In genomic region chr22:24427500-24428164, GRCh38 we compare ENCODE assay signal across 8 cellular contexts. TPM values are rescaled to one million over a fixed set of nuclear protein-coding genes. Genes with fewer than 3 reads are reported as not detected.
DNase-seq lines count a peak whose midpoint lies in the region; ATAC-seq lines count a peak whose summit lies in the region.

Gene ADORA2A (plus strand): TSS chr22:24427599. CDS start chr22:24433405, 5,806 bp downstream.

- POLR2A ChIA-PET in activated CD4-positive, alpha-beta memory T cell treated with anti-CD3 and anti-CD28 coated beads for 36 hours (lab: Charles Lee) = interaction anchor here (0.9 to 4.4 kb wide), 7 partner anchors 8 to 570 kb away, joined by 3 to 16 read pairs (median 4); partner anchors contain the start of genes GUCD1 and SLC2A11

- intact Hi-C loops in activated CD4-positive, alpha-beta memory T cell treated with anti-CD3 and anti-CD28 coated beads for 36 hours (cut with micrococcal nuclease) = no loop called here

- H3K27me3 Mint-ChIP-seq in activated CD4-positive, alpha-beta memory T cell treated with anti-CD3 and anti-CD28 coated beads for 36 hours = no peaks in the 10 kb centered on the region

- H3K4me3 Mint-ChIP-seq in activated CD4-positive, alpha-beta memory T cell treated with anti-CD3 and anti-CD28 coated beads for 36 hours = peak within 1 kb of the TSS; percentile 81

- peaks cover 61% of the 10 kb centered on the region for H3K4me1 Mint-ChIP-seq in activated CD4-positive, alpha-beta memory T cell treated with anti-CD3 and anti-CD28 coated beads for 36 hours (ENCODE audit: low read depth)

- H3K27ac Mint-ChIP-seq in activated CD4-positive, alpha-beta memory T cell treated with anti-CD3 and anti-CD28 coated beads for 36 hours = peak within 1 kb of the TSS; percentile 94

- H3K9me3 Mint-ChIP-seq in activated CD4-positive, alpha-beta memory T cell treated with anti-CD3 and anti-CD28 coated beads for 36 hours = no peaks in the 10 kb centered on the region

- CTCF ChIA-PET in activated CD4-positive, alpha-beta memory T cell treated with anti-CD3 and anti-CD28 coated beads for 36 hours (lab: Charles Lee) = interaction anchor here (0.6 to 8.8 kb wide), 5 partner anchors 33 to 98 kb away, joined by 4 to 102 read pairs (median 7); no protein-coding TSS in a partner anchor

- DNase-seq in activated CD4-positive, alpha-beta memory T cell treated with anti-CD3 and anti-CD28 coated beads for 36 hours = peak; percentile 91
- DNase-seq in glomerular endothelial cell (ENCODE audit: extremely low read depth, low read depth, low spot score) = no peak
- peak; percentile 65 to 78 for DNase-seq in stimulated activated CD8-positive, alpha-beta memory T cell treated with anti-CD3 and anti-CD28 coated beads, Interleukin-2, amount 100 ng/mL, for 48 hours (ENCODE audit: low read depth in 2 of 2)
- DNase-seq in 8988T = no peak
- DNase-seq in NCI-H524 (lab: John Stamatoyannopoulos, UW) = no peak
- DNase-seq in SKM-1 treated with dmso at 0.1 percent for 144 hours (lab: John Stamatoyannopoulos, UW; ENCODE audit: unreplicated experiment) = no peak

- peaks cover 3% of the 10 kb centered on the region for H3K36me3 Mint-ChIP-seq in activated CD4-positive, alpha-beta memory T cell treated with anti-CD3 and anti-CD28 coated beads for 36 hours

- ATAC-seq in GM19025 (IDR thresholded peaks at IDR 0.05; ENCODE audit: low read depth, unreplicated experiment) (peak; percentile 48), HG03159 (IDR thresholded peaks at IDR 0.05; ENCODE audit: unreplicated experiment) (peak; percentile 38)

RNA-seq across cellular contexts. Expression of gene ADORA2A, which starts in this region (rescaled TPM):
- total RNA-seq in activated CD4-positive, alpha-beta memory T cell treated with anti-CD3 and anti-CD28 coated beads for 36 hours = 10 to 100 TPM; 30.5 to 33.0 TPM
- 49.0 and 60.6 TPM in 2 replicates for total RNA-seq in glomerular endothelial cell

Comparison
In these comparisons a context has a peak if more than half of its experiments do, and no peak if none do; other contexts are left out.
1. DNase-seq: peak in activated CD4-positive, alpha-beta memory T cell treated with anti-CD3 and anti-CD28 coated beads for 36 hours (single experiment) and stimulated activated CD8-positive, alpha-beta memory T cell treated with anti-CD3 and anti-CD28 coated beads, Interleukin-2, amount 100 ng/mL, for 48 hours (2 of 2); none in glomerular endothelial cell (single experiment), 8988T (single experiment), NCI-H524 (0 of 2) and SKM-1 treated with dmso at 0.1 percent for 144 hours (single experiment).